ENCODE assay signal across 8 cellular contexts in the genomic region with DNA sequence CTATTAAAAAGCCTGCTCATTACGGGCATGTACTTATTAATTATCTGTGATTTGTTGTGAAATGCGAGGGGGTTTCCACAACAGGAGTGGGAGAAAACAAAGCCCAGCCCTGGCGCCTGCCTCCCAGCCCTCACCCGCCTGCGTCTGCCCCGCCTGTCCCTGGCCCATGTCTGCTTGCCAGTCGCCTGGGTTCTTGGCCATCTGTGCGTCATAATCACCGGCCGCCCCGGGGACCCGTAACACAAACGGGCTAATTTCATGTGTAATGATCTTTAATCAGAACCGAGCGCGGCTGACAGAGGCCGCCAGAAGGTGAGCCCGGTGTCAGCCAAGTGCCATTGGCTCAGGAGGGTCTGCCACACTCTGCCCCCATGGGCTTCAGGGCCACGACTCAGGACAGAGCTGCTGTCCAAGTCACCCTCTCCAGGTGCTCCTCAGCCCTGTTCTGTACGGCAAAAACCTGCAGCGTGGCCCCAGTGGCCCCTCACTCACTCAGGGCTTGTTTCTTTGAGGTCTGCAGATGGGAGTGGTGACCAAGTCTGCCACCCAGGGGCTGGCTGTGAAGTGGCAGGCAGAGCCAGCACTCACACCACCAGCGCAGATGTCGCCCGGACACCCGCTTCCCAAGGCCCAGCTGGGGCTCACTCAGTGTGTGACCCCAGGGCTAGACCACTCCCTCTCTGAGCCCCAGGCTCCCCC. TPM values are rescaled to one million over a fixed set of nuclear protein-coding genes. Genes with fewer than 3 reads are reported as not detected.
DNase-seq lines count a peak whose midpoint lies in the region; ATAC-seq and TF ChIP-seq lines count a peak whose summit lies in the region.

No MANE protein-coding gene starts in this region.

- H3K4me1 ChIP-seq in psoas muscle, result peaks cover 17% of the 10 kb centered on the region

- ATAC-seq in psoas muscle (peak in 2 of 4 donors; percentile 26 to 41), HG02623 (IDR thresholded peaks at IDR 0.05; ENCODE audit: unreplicated experiment) (no peak)

- H3K27me3 ChIP-seq in dorsolateral prefrontal cortex, result no peaks in the 10 kb centered on the region
- H3K27me3 ChIP-seq in psoas muscle (ENCODE audit: insufficient read depth in 3 of 3, low read length in 2 of 3), result no peaks in the 10 kb centered on the region
- no peaks in the 10 kb centered on the region for H3K27me3 ChIP-seq in MG63

- H3K9me3 ChIP-seq in psoas muscle (no peaks in the 10 kb centered on the region), MG63 (no peaks in the 10 kb centered on the region)

- DNase-seq in NCI-H2227 (lab: John Stamatoyannopoulos, UW; ENCODE audit: unreplicated experiment) (peak; percentile 43), NCI-H2227 treated with DMSO at 0.1 percent for 48 hours (lab: John Stamatoyannopoulos, UW) (no peak), NAMALWA (ENCODE audit: low spot score) (peak; percentile 13), dorsolateral prefrontal cortex (peak in 3 of 10 donors; percentile 27 to 72 (median 47)), psoas muscle (no peak), NCI-H128 (lab: John Stamatoyannopoulos, UW; ENCODE audit: unreplicated experiment) (no peak), MG63 (no peak)

- no peak overlapping the region for H3K27ac ChIP-seq in dorsolateral prefrontal cortex
- H3K27ac ChIP-seq in psoas muscle, result no peak overlapping the region

- WGBS in psoas muscle, 3 donors, result 50 to 61% (median 52%) methylated on average over 22 to 25 of the region's 25 CpGs

- TF ChIP-seq CTCF in dorsolateral prefrontal cortex (IDR thresholded peaks at IDR 0.05 in 54 of 56, conservative IDR thresholded peaks at IDR 0.05 in 2 of 56; ENCODE audit: low read depth in 1 of 56, partially characterized antibody in 56 of 56), result peak in 49 of 56 donors; percentile 9 to 58 (median 34)
- TF ChIP-seq CTCF in psoas muscle (IDR thresholded peaks at IDR 0.05), result peak; percentile 30

- H3K36me3 ChIP-seq in psoas muscle (ENCODE audit: insufficient read depth in 1 of 2, low read depth in 1 of 2) (no peaks in the 10 kb centered on the region), MG63 (no peaks in the 10 kb centered on the region)

- H3K4me3 ChIP-seq in dorsolateral prefrontal cortex, result no peak overlapping the region
- H3K4me3 ChIP-seq in psoas muscle, result no peak overlapping the region
- no peak overlapping the region for H3K4me3 ChIP-seq in MG63

- intact Hi-C loops in dorsolateral prefrontal cortex (cut with DNase I), result no loop called here
- intact Hi-C loops in psoas muscle (cut with DNase I), result no loop called here

RNA-seq across cellular contexts. Expression of gene TMEM115, which starts 28.8 kb away (rescaled TPM):
- total RNA-seq in dorsolateral prefrontal cortex, result 10 to 100 TPM; 19.2 to 33.5 (median 26.4) TPM
- total RNA-seq in psoas muscle, result 10 to 100 TPM; 20.4 to 29.1 (median 23.2) TPM
- polyA plus RNA-seq in psoas muscle, result 10 to 100 TPM; 29.7 to 49.6 (median 42.7) TPM
- total RNA-seq in MG63 (2014; rRNA removed; shearing (Covaris generic); ENCODE audit: low replicate concordance), result 18.7 and 24.1 TPM in 2 replicates

RNA-seq across cellular contexts. Expression of gene CYB561D2, which starts 37.5 kb away (rescaled TPM):
- total RNA-seq in dorsolateral prefrontal cortex, result 10 to 100 TPM in 113 of 120 experiments, 1 to 10 TPM in 7; 7.6 to 20.0 (median 13.4) TPM
- total RNA-seq in psoas muscle, result 1 to 10 TPM; 5.7 to 9.2 (median 7.0) TPM
- polyA plus RNA-seq in psoas muscle, result 10 to 100 TPM; 14.7 to 34.8 (median 17.5) TPM
- total RNA-seq in MG63 (2014; rRNA removed; shearing (Covaris generic); ENCODE audit: low replicate concordance), result 21.9 and 35.5 TPM in 2 replicates

RNA-seq across cellular contexts. Expression of gene NPRL2, which starts 37.6 kb away (rescaled TPM):
- total RNA-seq in dorsolateral prefrontal cortex, result 10 to 100 TPM; 24.6 to 51.7 (median 35.3) TPM
- 10 to 100 TPM; 16.1 to 29.5 (median 19.6) TPM for total RNA-seq in psoas muscle
- 10 to 100 TPM; 21.5 to 36.6 (median 21.7) TPM for polyA plus RNA-seq in psoas muscle
- total RNA-seq in MG63 (2014; rRNA removed; shearing (Covaris generic); ENCODE audit: low replicate concordance), result 14.3 and 16.0 TPM in 2 replicates

RNA-seq across cellular contexts. Expression of gene ZMYND10, which starts 42.6 kb away (rescaled TPM):
- total RNA-seq in dorsolateral prefrontal cortex (1 to 10 TPM; 1.1 to 7.6 (median 3.1) TPM), psoas muscle (under 1 TPM; 0.24 to 0.99 (median 0.57) TPM)
- under 1 TPM; 0.23 to 0.99 (median 0.51) TPM for polyA plus RNA-seq in psoas muscle
- total RNA-seq in MG63 (2014; rRNA removed; shearing (Covaris generic); ENCODE audit: low replicate concordance), result 0.43 TPM in 1 of 2 replicates, not detected in the other

RNA-seq across cellular contexts. Expression of gene RASSF1, which starts 47.5 kb away (rescaled TPM):
- total RNA-seq in dorsolateral prefrontal cortex, result 10 to 100 TPM; 10.1 to 23.5 (median 15.5) TPM
- 10 to 100 TPM; 10.1 to 24.2 (median 14.9) TPM for total RNA-seq in psoas muscle
- polyA plus RNA-seq in psoas muscle, result 10 to 100 TPM; 33.3 to 84.5 (median 37.9) TPM
- total RNA-seq in MG63 (2014; rRNA removed; shearing (Covaris generic); ENCODE audit: low replicate concordance), result 17.5 and 42.0 TPM in 2 replicates

Comparison
In these comparisons a context has a peak if more than half of its experiments do, and no peak if none do; other contexts are left out.
1. DNase-seq: peak in NCI-H2227 (single experiment) and NAMALWA (single experiment); none in NCI-H2227 treated with DMSO at 0.1 percent for 48 hours (single experiment), psoas muscle (0 of 2), NCI-H128 (single experiment) and MG63 (single experiment).